In genomic region chr7:105532709-105533460, GRCh38 we compare ENCODE assay signal across 8 cellular contexts. TPM values are rescaled to one million over a fixed set of nuclear protein-coding genes. Genes with fewer than 3 reads are reported as not detected.
A peak's percentile ranks its signal among the peaks of the same experiment; 100 is the strongest.
DNase-seq lines count a peak whose midpoint lies in the region; ATAC-seq and TF ChIP-seq lines count a peak whose summit lies in the region.

No MANE protein-coding gene starts in this region.

- intact Hi-C loops in dendritic cell treated with granulocyte-macrophage colony-stimulating factor and Interleukin-4, amounts not matched to agents 40 ng/mL and 50 ng/mL, for 4 days (cut with micrococcal nuclease) = loop anchor here (1.0 kb wide), 1 partner anchor 11 kb away; the partner anchor contains the start of gene PUS7
- intact Hi-C loops in natural killer cell (cut with micrococcal nuclease) = no loop called here

- H3K4me1 Mint-ChIP-seq in dendritic cell treated with granulocyte-macrophage colony-stimulating factor and Interleukin-4, amounts not matched to agents 40 ng/mL and 50 ng/mL, for 4 days (ENCODE audit: low read depth) = peaks cover 22% of the 10 kb centered on the region
- peaks cover 20 to 28% of the 10 kb centered on the region in 2 donors for H3K4me1 Mint-ChIP-seq in natural killer cell

- H3K27me3 ChIP-seq in BE2C = no peaks in the 10 kb centered on the region
- H3K27me3 ChIP-seq in Karpas-422 (ENCODE audit: low read length) = no peaks in the 10 kb centered on the region

- ATAC-seq in natural killer cell (no peak), GM19467 (IDR thresholded peaks at IDR 0.05; ENCODE audit: unreplicated experiment) (no peak)

- in situ Hi-C loops in G401 (cut with HindIII; ENCODE audit: low sequenced_read_pairs) = no loop called here

- H3K4me3 ChIP-seq in BE2C (ENCODE audit: low read depth, low read length) = peak overlapping the region; percentile 97
- peak overlapping the region; percentile 88 for H3K4me3 ChIP-seq in Karpas-422 (ENCODE audit: low read length)

- H3K4me2 ChIP-seq in Karpas-422 (ENCODE audit: low read depth, low read length, poor library complexity, severe bottlenecking) = peak overlapping the region; percentile 94

- H2AFZ ChIP-seq in Karpas-422 (ENCODE audit: low read length) = no peak overlapping the region; the same call in 1 of the 2 replicates

- H3K9me2 ChIP-seq in Karpas-422 (replicated peaks; ENCODE audit: insufficient read depth, low read length) = no peaks in the 10 kb centered on the region

- peaks cover 30% of the 10 kb centered on the region for H3K36me3 Mint-ChIP-seq in dendritic cell treated with granulocyte-macrophage colony-stimulating factor and Interleukin-4, amounts not matched to agents 40 ng/mL and 50 ng/mL, for 4 days (ENCODE audit: low read depth)
- H3K36me3 Mint-ChIP-seq in natural killer cell = no peaks in the 10 kb centered on the region

- H3K9me3 Mint-ChIP-seq in dendritic cell treated with granulocyte-macrophage colony-stimulating factor and Interleukin-4, amounts not matched to agents 40 ng/mL and 50 ng/mL, for 4 days = no peaks in the 10 kb centered on the region
- H3K9me3 Mint-ChIP-seq in natural killer cell = no peaks in the 10 kb centered on the region

- peak overlapping the region; percentile 94 for H3K27ac Mint-ChIP-seq in dendritic cell treated with granulocyte-macrophage colony-stimulating factor and Interleukin-4, amounts not matched to agents 40 ng/mL and 50 ng/mL, for 4 days
- H3K27ac Mint-ChIP-seq in natural killer cell = peak overlapping the region; percentile 91 to 94

- H3K9me3 ChIP-seq in BE2C = no peaks in the 10 kb centered on the region
- H3K9me3 ChIP-seq in Karpas-422 (ENCODE audit: low read length) = no peaks in the 10 kb centered on the region

- no peaks in the 10 kb centered on the region for H4K20me1 ChIP-seq in Karpas-422 (ENCODE audit: insufficient read depth, low read depth, low read length)

- peaks cover 41% of the 10 kb centered on the region for H3K79me2 ChIP-seq in Karpas-422 (ENCODE audit: low read length)

- H3K4me1 ChIP-seq in BE2C = no peaks in the 10 kb centered on the region
- peaks cover 23% of the 10 kb centered on the region for H3K4me1 ChIP-seq in Karpas-422 (ENCODE audit: low read length)

- peak overlapping the region; percentile 92 for H3K4me3 Mint-ChIP-seq in dendritic cell treated with granulocyte-macrophage colony-stimulating factor and Interleukin-4, amounts not matched to agents 40 ng/mL and 50 ng/mL, for 4 days
- H3K4me3 Mint-ChIP-seq in natural killer cell = peak overlapping the region; percentile 95

- H3K36me3 ChIP-seq in BE2C (peaks cover 12% of the 10 kb centered on the region), Karpas-422 (ENCODE audit: insufficient read depth, low read length) (peaks cover 7% of the 10 kb centered on the region; the same call in 1 of the 2 replicates)

- peak overlapping the region; percentile 87 for H3K9ac ChIP-seq in Karpas-422 (ENCODE audit: low read length)

- H3K27ac ChIP-seq in Karpas-422 (ENCODE audit: low read length) = peak overlapping the region; percentile 4; the same call in 1 of the 2 replicates

- DNase-seq in BE2C (no peak), Karpas-422 (no peak), natural killer cell (no peak), NCI-H1092 treated with DMSO at 0.1 percent for 48 hours (lab: John Stamatoyannopoulos, UW) (no peak), GOT3 (lab: John Stamatoyannopoulos, UW) (no peak), G401 (ENCODE audit: low spot score) (no peak)

- H3K27me3 Mint-ChIP-seq in dendritic cell treated with granulocyte-macrophage colony-stimulating factor and Interleukin-4, amounts not matched to agents 40 ng/mL and 50 ng/mL, for 4 days = no peaks in the 10 kb centered on the region
- no peaks in the 10 kb centered on the region for H3K27me3 Mint-ChIP-seq in natural killer cell (ENCODE audit: low read depth in 2 of 2)

- TF ChIP-seq CTCF in BE2C (IDR thresholded peaks at IDR 0.05; ENCODE audit: low read depth, low read length) (no peak), natural killer cell (IDR thresholded peaks at IDR 0.05) (no peak)

RNA-seq across cellular contexts. Expression of gene RINT1, which starts 0.9 kb away (rescaled TPM):
- 14.2 TPM for polyA plus RNA-seq in BE2C (2012; ENCODE audit: insufficient read depth, insufficient read length, low read depth)
- total RNA-seq in Karpas-422 (2014; rRNA removed; shearing (Covaris generic); ENCODE audit: low replicate concordance) = 6.9 and 9.2 TPM in 2 replicates
- 10 to 100 TPM; 35.1 to 37.3 (median 37.0) TPM for total RNA-seq in natural killer cell
- total RNA-seq in G401 (2014; rRNA removed; shearing (Covaris generic)) = 5.2 and 8.5 TPM in 2 replicates

RNA-seq across cellular contexts. Expression of gene PUS7, which starts 10.8 kb away (rescaled TPM):
- 8.8 TPM for polyA plus RNA-seq in BE2C (2012; ENCODE audit: insufficient read depth, insufficient read length, low read depth)
- total RNA-seq in Karpas-422 (2014; rRNA removed; shearing (Covaris generic); ENCODE audit: low replicate concordance) = 21.6 and 22.0 TPM in 2 replicates
- total RNA-seq in natural killer cell = 1 to 10 TPM; 2.2 to 3.5 (median 3.4) TPM
- 34.0 and 48.9 TPM in 2 replicates for total RNA-seq in G401 (2014; rRNA removed; shearing (Covaris generic))

RNA-seq across cellular contexts. Expression of gene EFCAB10, which starts 48.4 kb away (rescaled TPM):
- polyA plus RNA-seq in BE2C (2012; ENCODE audit: insufficient read depth, insufficient read length, low read depth) = 0.71 TPM
- total RNA-seq in Karpas-422 (2014; rRNA removed; shearing (Covaris generic); ENCODE audit: low replicate concordance) = not detected in 2 replicates
- 1 to 10 TPM in 1 of 3 donors, under 1 TPM in 1, not detected in 1; 0.43 to 1.9 TPM for total RNA-seq in natural killer cell
- not detected in 2 replicates for total RNA-seq in G401 (2014; rRNA removed; shearing (Covaris generic))
